In genomic region chr5:115629903-115630302, GRCh38 we compare ENCODE assay signal across 2 cellular contexts.
TF ChIP-seq lines count a peak whose summit lies in the region.

No MANE protein-coding gene starts in this region.

TF ChIP-seq in SK-N-SH, 30 proteins besides CTCF, POLR2A, EP300 and RAD21 (continued from another document):
- TF ChIP-seq ZBTB33 (IDR thresholded peaks at IDR 0.05; ENCODE audit: borderline replicate concordance, low read depth) (no peak), TEAD4 (IDR thresholded peaks at IDR 0.05; ENCODE audit: borderline replicate concordance, insufficient read depth) (no peak), JUND (IDR thresholded peaks at IDR 0.05) (no peak), SMC3 (IDR thresholded peaks at IDR 0.05; ENCODE audit: low read depth, low read length) (no peak)
TF ChIP-seq in SK-N-SH: peak in this region for 0.

TF ChIP-seq in SK-N-SH treated with all-trans-retinoic acid at 6 μM for 48 hours, 23 proteins besides CTCF, POLR2A, EP300 and RAD21 (continued from another document):
- TF ChIP-seq RARB (CRISPR knock-in tag; IDR thresholded peaks at IDR 0.05) (no peak), OSR1 (CRISPR knock-in tag; IDR thresholded peaks at IDR 0.05) (no peak), ESRRG (CRISPR knock-in tag; IDR thresholded peaks at IDR 0.05) (no peak), CREB5 (CRISPR knock-in tag; IDR thresholded peaks at IDR 0.05; ENCODE audit: low read depth) (no peak), CSRNP3 (CRISPR knock-in tag; IDR thresholded peaks at IDR 0.05) (no peak), TCF4 (CRISPR knock-in tag; IDR thresholded peaks at IDR 0.05; ENCODE audit: borderline replicate concordance) (no peak)
